ENCODE assay signal across 10 cellular contexts in the genomic region with DNA sequence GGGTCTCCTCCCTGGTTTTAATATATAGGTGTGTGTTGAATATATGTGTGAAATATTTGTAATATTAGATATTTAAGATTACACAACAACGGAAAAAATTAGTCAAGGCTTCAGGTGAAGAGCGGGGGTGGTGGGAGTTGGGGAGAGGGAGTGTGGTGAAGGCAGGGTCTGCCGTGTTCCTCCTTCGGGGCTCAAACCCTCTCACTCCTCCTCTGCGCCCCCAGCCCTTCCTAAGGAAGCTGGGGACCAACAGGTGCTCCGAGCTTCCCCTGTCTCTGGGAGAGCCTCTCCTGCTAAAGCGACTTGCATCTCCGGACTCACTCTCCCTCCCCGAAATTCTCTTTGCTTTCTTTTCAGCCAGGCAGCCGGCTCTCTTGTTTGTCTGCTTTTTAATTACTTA. TPM values are rescaled to one million over a fixed set of nuclear protein-coding genes. Genes with fewer than 3 reads are reported as not detected.
DNase-seq lines count a peak whose midpoint lies in the region; ATAC-seq lines count a peak whose summit lies in the region.
"Had no signal": no experiment of that assay in that cellular context is flagged by ENCODE, and none has a peak within 500 bp of the region (broad histone marks: within the 10 kb centered on the region; RNA-seq: fewer than 3 reads in every experiment).

No MANE protein-coding gene starts in this region.

- H3K27me3 ChIP-seq in iPS-18a (ENCODE audit: control insufficient read depth, insufficient read depth, low read length) = peaks cover 59% of the 10 kb centered on the region
- H3K27me3 ChIP-seq in skeletal muscle tissue (ENCODE audit: control insufficient read depth in 3 of 3, insufficient read depth in 3 of 3, low read length in 3 of 3) = peaks cover 7 to 14% (median 7%) of the 10 kb centered on the region in 3 donors

- no peaks in the 10 kb centered on the region for H3K9me3 ChIP-seq in T-helper 17 cell (ENCODE audit: control insufficient read depth, low read length, poor library complexity, severe bottlenecking)
- no peaks in the 10 kb centered on the region for H3K9me3 ChIP-seq in iPS-18a (ENCODE audit: control insufficient read depth, low read depth, low read length)
- no peaks in the 10 kb centered on the region for H3K9me3 ChIP-seq in skeletal muscle tissue (ENCODE audit: control insufficient read depth in 3 of 3, low read length in 3 of 3)

- peak; percentile 14 to 52 for DNase-seq in NCI-H2081 (lab: John Stamatoyannopoulos, UW)
- no peak for DNase-seq in NCI-H2081 treated with DMSO at 0.1 percent for 48 hours (lab: John Stamatoyannopoulos, UW)
- no peak for DNase-seq in T-helper 17 cell
- no peak for DNase-seq in activated CD4-positive, alpha-beta T cell treated with anti-CD3 and anti-CD28 coated beads, Interleukin-2, amount 50 U/mL, for 48 hours
- no peak for DNase-seq in central memory CD4-positive, alpha-beta T cell
- DNase-seq: AML-193, amniotic stem cell had no signal

- H3K4me1 ChIP-seq in iPS-18a (ENCODE audit: control insufficient read depth, low read depth, low read length) = peaks cover 14% of the 10 kb centered on the region
- H3K4me1 ChIP-seq in skeletal muscle tissue (ENCODE audit: control insufficient read depth in 3 of 3, insufficient read depth in 3 of 3, low read length in 3 of 3) = peaks cover 13 to 16% (median 14%) of the 10 kb centered on the region in 3 donors

- H3K27ac ChIP-seq in iPS-18a (ENCODE audit: low read length) = no peak overlapping the region
- peak overlapping the region; percentile 75 for H3K27ac ChIP-seq in skeletal muscle tissue (ENCODE audit: low read depth, low read length)

- H3K27me3 Mint-ChIP-seq in T-helper 17 cell = peaks cover 15% of the 10 kb centered on the region

- H3K4me1 Mint-ChIP-seq in T-helper 17 cell = no peaks in the 10 kb centered on the region

- ATAC-seq in T-helper 17 cell = no peak
- no peak for ATAC-seq in GM21717 (IDR thresholded peaks at IDR 0.05; ENCODE audit: unreplicated experiment)

- H3K4me3 ChIP-seq in iPS-18a (ENCODE audit: low read length) = peak overlapping the region; percentile 97
- peak overlapping the region; percentile 90 to 94 (median 93) for H3K4me3 ChIP-seq in skeletal muscle tissue (ENCODE audit: low read length in 3 of 3)

- H3K36me3 Mint-ChIP-seq in T-helper 17 cell (ENCODE audit: low read depth) = peaks cover 2% of the 10 kb centered on the region

- H3K9ac ChIP-seq in iPS-18a (ENCODE audit: low read length) (peak overlapping the region; percentile 78), skeletal muscle tissue (ENCODE audit: low read depth in 1 of 3, low read length in 3 of 3) (peak overlapping the region; percentile 51 to 99 (median 93))

- peak overlapping the region; percentile 33 for H3K4me3 Mint-ChIP-seq in T-helper 17 cell

- H3K36me3 ChIP-seq in iPS-18a (ENCODE audit: control insufficient read depth, low read depth, low read length) (no peaks in the 10 kb centered on the region), skeletal muscle tissue (ENCODE audit: control insufficient read depth in 3 of 3, insufficient read depth in 3 of 3, low read length in 3 of 3) (no peaks in the 10 kb centered on the region)

- peak overlapping the region; percentile 45 for H3K27ac Mint-ChIP-seq in T-helper 17 cell

RNA-seq across cellular contexts. Expression of gene CADM1, which starts 0.9 kb away (rescaled TPM):
- total RNA-seq in T-helper 17 cell (1 to 10 TPM in 1 of 2 donors, under 1 TPM in 1; 0.81 to 2.2 TPM), skeletal muscle tissue (35.0 TPM)

Comparison
In these comparisons a context has a peak if more than half of its experiments do, and no peak if none do; other contexts are left out.
1. DNase-seq: peak in NCI-H2081 (2 of 2); none in NCI-H2081 treated with DMSO at 0.1 percent for 48 hours (single experiment), T-helper 17 cell (0 of 3), activated CD4-positive, alpha-beta T cell treated with anti-CD3 and anti-CD28 coated beads, Interleukin-2, amount 50 U/mL, for 48 hours (0 of 2) and central memory CD4-positive, alpha-beta T cell (single experiment).
2. RNA of gene CADM1, which starts 0.9 kb away (total RNA-seq): 35.0 TPM in skeletal muscle tissue (single experiment); 0.81 to 2.2 TPM in T-helper 17 cell; every median in the first group is over 10 times any median in the second.